ENCODE assay signal across 1 cellular context in genomic region chr17:55303701-55304145, GRCh38.
TF ChIP-seq lines count a peak whose summit lies in the region.

No MANE protein-coding gene starts in this region.

TF ChIP-seq in HCT116, 20 proteins besides CTCF, POLR2A, EP300 and RAD21 (continued from another document):
- TF ChIP-seq JUND (IDR thresholded peaks at IDR 0.05) = no peak
- no peak for TF ChIP-seq FOSL1 (IDR thresholded peaks at IDR 0.05; ENCODE audit: low read depth)
- no peak for TF ChIP-seq YY1 (IDR thresholded peaks at IDR 0.05; ENCODE audit: extremely low read depth, insufficient replicate concordance, low read depth, low read length)
- no peak for TF ChIP-seq CEBPB (IDR thresholded peaks at IDR 0.05; ENCODE audit: low read depth)
- no peak for TF ChIP-seq ZNF274 (IDR thresholded peaks at IDR 0.05; ENCODE audit: low read depth, low read length)
- TF ChIP-seq, protein P1, sequence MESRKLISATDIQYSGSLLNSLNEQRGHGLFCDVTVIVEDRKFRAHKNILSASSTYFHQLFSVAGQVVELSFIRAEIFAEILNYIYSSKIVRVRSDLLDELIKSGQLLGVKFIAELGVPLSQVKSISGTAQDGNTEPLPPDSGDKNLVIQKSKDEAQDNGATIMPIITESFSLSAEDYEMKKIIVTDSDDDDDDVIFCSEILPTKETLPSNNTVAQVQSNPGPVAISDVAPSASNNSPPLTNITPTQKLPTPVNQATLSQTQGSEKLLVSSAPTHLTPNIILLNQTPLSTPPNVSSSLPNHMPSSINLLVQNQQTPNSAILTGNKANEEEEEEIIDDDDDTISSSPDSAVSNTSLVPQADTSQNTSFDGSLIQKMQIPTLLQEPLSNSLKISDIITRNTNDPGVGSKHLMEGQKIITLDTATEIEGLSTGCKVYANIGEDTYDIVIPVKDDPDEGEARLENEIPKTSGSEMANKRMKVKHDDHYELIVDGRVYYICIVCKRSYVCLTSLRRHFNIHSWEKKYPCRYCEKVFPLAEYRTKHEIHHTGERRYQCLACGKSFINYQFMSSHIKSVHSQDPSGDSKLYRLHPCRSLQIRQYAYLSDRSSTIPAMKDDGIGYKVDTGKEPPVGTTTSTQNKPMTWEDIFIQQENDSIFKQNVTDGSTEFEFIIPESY (IDR thresholded peaks at IDR 0.05; ENCODE audit: extremely low read depth, insufficient replicate concordance, low read length) = no peak
- TF ChIP-seq ZFX (IDR thresholded peaks at IDR 0.05) = no peak
- TF ChIP-seq CBX3 (IDR thresholded peaks at IDR 0.05; ENCODE audit: low read depth) = no peak
- no peak for TF ChIP-seq MAX (IDR thresholded peaks at IDR 0.05)
- no peak for TF ChIP-seq SIN3A (IDR thresholded peaks at IDR 0.05; ENCODE audit: low read depth)
- no peak for TF ChIP-seq TCF7L2 (IDR thresholded peaks at IDR 0.05; ENCODE audit: borderline replicate concordance, extremely low read depth, insufficient read depth, insufficient read length)
- TF ChIP-seq EZH2phosphoT487 (IDR thresholded peaks at IDR 0.05; ENCODE audit: borderline replicate concordance) = no peak
- TF ChIP-seq POLR2AphosphoS5 (IDR thresholded peaks at IDR 0.05; ENCODE audit: low read depth, low read length) = no peak
- TF ChIP-seq EGR1 (IDR thresholded peaks at IDR 0.05; ENCODE audit: low read depth) = no peak
- TF ChIP-seq ELF1 (IDR thresholded peaks at IDR 0.05; ENCODE audit: borderline replicate concordance, low read depth) = no peak
